ENCODE assay signal across 20 cellular contexts in genomic region chr3:173986861-173987410, GRCh38.
A peak's percentile ranks its signal among the peaks of the same experiment; 100 is the strongest.
DNase-seq lines count a peak whose midpoint lies in the region; TF ChIP-seq lines count a peak whose summit lies in the region.
"Had no signal": no experiment of that assay in that cellular context is flagged by ENCODE, and none has a peak within 500 bp of the region (broad histone marks: within the 10 kb centered on the region; RNA-seq: fewer than 3 reads in every experiment).

No MANE protein-coding gene starts in this region.

- H3K79me2 ChIP-seq in neural progenitor cell (ENCODE audit: low read depth), result no peaks in the 10 kb centered on the region

- H4K20me1 ChIP-seq in neural progenitor cell (ENCODE audit: low read depth), result no peaks in the 10 kb centered on the region
- H4K20me1 ChIP-seq: BLaER1 treated with 17β-estradiol and CSF1 and Interleukin-3, amounts not matched to agents 10 nM and 100 nM had no signal

- H3K9me3 ChIP-seq in endodermal cell (ENCODE audit: control insufficient read depth, low read length) (peaks cover 10% of the 10 kb centered on the region), neural progenitor cell (ENCODE audit: low read depth) (no peaks in the 10 kb centered on the region)
- H3K9me3 ChIP-seq: BE2C; BLaER1 treated with 17β-estradiol and CSF1 and Interleukin-3, amounts not matched to agents 10 nM and 100 nM; HAP-1 had no signal

- no peaks in the 10 kb centered on the region for H3K27me3 Mint-ChIP-seq in endodermal cell (ENCODE audit: insufficient read depth)
- H3K27me3 Mint-ChIP-seq in neural progenitor cell (ENCODE audit: insufficient read depth, low read depth), result peaks cover 2% of the 10 kb centered on the region
- H3K27me3 Mint-ChIP-seq: CD4-positive, alpha-beta T cell; CD8-positive, alpha-beta memory T cell had no signal

- H3K4me1 Mint-ChIP-seq in endodermal cell, result peaks cover 38% of the 10 kb centered on the region
- no peaks in the 10 kb centered on the region for H3K4me1 Mint-ChIP-seq in neural progenitor cell
- H3K4me1 Mint-ChIP-seq: CD14-positive monocyte; CD8-positive, alpha-beta memory T cell had no signal

- H3K4me1 ChIP-seq in endodermal cell (ENCODE audit: control insufficient read depth, insufficient read depth, low read length) (peaks cover 10% of the 10 kb centered on the region), neural progenitor cell (no peaks in the 10 kb centered on the region)
- H3K4me1 ChIP-seq: BE2C; BLaER1 treated with 17β-estradiol and CSF1 and Interleukin-3, amounts not matched to agents 10 nM and 100 nM; HAP-1 had no signal

- H3K4me3 ChIP-seq in endodermal cell (ENCODE audit: low read length), result peak overlapping the region; percentile 9
- no peak overlapping the region for H3K4me3 ChIP-seq in neural progenitor cell
- H3K4me3 ChIP-seq: BLaER1 treated with 17β-estradiol and CSF1 and Interleukin-3, amounts not matched to agents 10 nM and 100 nM; GM23338; HAP-1 had no signal

- H3K27ac ChIP-seq in endodermal cell (ENCODE audit: low read depth, low read length), result no peak overlapping the region
- H3K27ac ChIP-seq in neural progenitor cell, result no peak overlapping the region
- H3K27ac ChIP-seq: 22Rv1; BLaER1 treated with 17β-estradiol and CSF1 and Interleukin-3, amounts not matched to agents 10 nM and 100 nM had no signal

- peaks cover 2% of the 10 kb centered on the region for H3K36me3 Mint-ChIP-seq in endodermal cell (ENCODE audit: low read depth)
- H3K36me3 Mint-ChIP-seq in neural progenitor cell, result no peaks in the 10 kb centered on the region
- H3K36me3 Mint-ChIP-seq: CD14-positive monocyte; CD8-positive, alpha-beta memory T cell had no signal

- TF ChIP-seq CTCF in endodermal cell (conservative IDR thresholded peaks at IDR 0.05), result no peak
- no peak for TF ChIP-seq CTCF in neural progenitor cell (IDR thresholded peaks at IDR 0.05)

- H3K9me3 Mint-ChIP-seq in endodermal cell (peaks cover 3% of the 10 kb centered on the region), neural progenitor cell (no peaks in the 10 kb centered on the region)
- H3K9me3 Mint-ChIP-seq: GM23338, HFFc6 had no signal

- H3K27ac Mint-ChIP-seq in endodermal cell (no peak overlapping the region), neural progenitor cell (no peak overlapping the region)
- H3K27ac Mint-ChIP-seq: CD14-positive monocyte; CD4-positive, alpha-beta T cell; CD8-positive, alpha-beta memory T cell; GM23338; HFFc6 had no signal

- H3K4me3 Mint-ChIP-seq in endodermal cell, result no peak overlapping the region
- H3K4me3 Mint-ChIP-seq in neural progenitor cell, result no peak overlapping the region
- H3K4me3 Mint-ChIP-seq: CD14-positive monocyte; CD4-positive, alpha-beta T cell; CD8-positive, alpha-beta memory T cell; GM23338; HFFc6 had no signal

- peak; percentile 10 for DNase-seq in NCI-H446 treated with DMSO at 0.1 percent for 48 hours (lab: John Stamatoyannopoulos, UW)
- no peak for DNase-seq in NCI-H446 (lab: John Stamatoyannopoulos, UW)
- DNase-seq in NCI-H2227 treated with DMSO at 0.1 percent for 48 hours (lab: John Stamatoyannopoulos, UW), result peak; percentile 64
- DNase-seq in endodermal cell, result no peak
- DNase-seq in neural progenitor cell (ENCODE audit: low spot score), result no peak
- DNase-seq in GOT3 (lab: John Stamatoyannopoulos, UW), result no peak
- DNase-seq: AML-193; BE2C; CD4-positive, alpha-beta T cell; CD8-positive, alpha-beta memory T cell; DMS 273 treated with DMSO at 0.1 percent for 48 hours; DMS79; EL; GF-D8; HFFc6 had no signal

- H2AFZ ChIP-seq in neural progenitor cell (replicated peaks), result no peak overlapping the region
- H2AFZ ChIP-seq: GM23338 had no signal

- no peaks in the 10 kb centered on the region for H3K36me3 ChIP-seq in endodermal cell (ENCODE audit: control insufficient read depth, insufficient read depth, low read length)
- H3K36me3 ChIP-seq in neural progenitor cell, result no peaks in the 10 kb centered on the region
- H3K36me3 ChIP-seq: BE2C; BLaER1 treated with 17β-estradiol and CSF1 and Interleukin-3, amounts not matched to agents 10 nM and 100 nM; HAP-1 had no signal

- H3F3A ChIP-seq in neural progenitor cell (ENCODE audit: low read depth), result no peaks in the 10 kb centered on the region

- H3K27me3 ChIP-seq in endodermal cell (ENCODE audit: control insufficient read depth, insufficient read depth, low read length, poor library complexity, severe bottlenecking) (no peaks in the 10 kb centered on the region), neural progenitor cell (no peaks in the 10 kb centered on the region)
- H3K27me3 ChIP-seq: BE2C; BLaER1 treated with 17β-estradiol and CSF1 and Interleukin-3, amounts not matched to agents 10 nM and 100 nM had no signal

- H3K4me2 ChIP-seq in neural progenitor cell, result no peak overlapping the region
- H3K4me2 ChIP-seq: BLaER1 treated with 17β-estradiol and CSF1 and Interleukin-3, amounts not matched to agents 10 nM and 100 nM; GM23338 had no signal

- H3K9ac ChIP-seq in endodermal cell (ENCODE audit: extremely low read depth, low read length, poor library complexity, severe bottlenecking) (no peak overlapping the region), neural progenitor cell (no peak overlapping the region)
- H3K9ac ChIP-seq: BLaER1 treated with 17β-estradiol and CSF1 and Interleukin-3, amounts not matched to agents 10 nM and 100 nM had no signal

Comparison
In these comparisons a context has a peak if more than half of its experiments do, and no peak if none do; other contexts are left out.
1. DNase-seq: peak in NCI-H446 treated with DMSO at 0.1 percent for 48 hours (single experiment) and NCI-H2227 treated with DMSO at 0.1 percent for 48 hours (single experiment); none in NCI-H446 (0 of 2), endodermal cell (single experiment), neural progenitor cell (single experiment) and GOT3 (single experiment).